23 cellular contexts compared by ENCODE assay signal in the genomic region with DNA sequence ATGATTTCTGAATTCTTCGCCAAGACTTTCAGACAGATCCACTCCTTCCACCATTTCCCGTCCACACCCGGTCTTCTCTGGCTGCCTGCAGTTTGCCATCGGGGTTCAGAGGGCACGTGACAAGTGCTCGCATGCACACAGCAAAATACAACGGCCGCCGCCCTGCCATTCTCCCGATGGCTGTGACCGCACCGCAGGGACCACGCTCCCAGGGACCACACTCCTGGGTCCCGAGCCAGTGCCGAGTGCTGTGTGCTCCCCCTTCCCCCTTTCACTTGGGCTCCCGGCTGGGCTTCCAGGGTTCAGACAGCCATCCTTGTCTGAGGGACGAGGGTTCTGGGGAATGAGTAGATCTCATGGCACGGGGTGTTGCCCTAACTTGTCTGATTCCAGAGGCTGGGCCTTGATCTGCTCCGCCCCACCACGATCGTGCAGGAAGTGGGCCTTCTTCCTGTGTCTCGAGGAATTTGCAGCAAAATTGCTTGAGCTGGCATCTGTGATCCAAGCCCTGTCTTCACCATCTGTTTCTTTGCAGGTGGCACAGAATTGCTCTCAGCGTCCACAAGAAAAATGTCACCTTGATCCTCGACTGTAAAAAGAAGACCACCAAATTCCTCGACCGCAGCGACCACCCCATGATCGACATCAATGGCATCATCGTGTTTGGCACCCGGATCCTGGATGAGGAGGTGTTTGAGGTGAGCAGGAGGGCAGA. TPM values are rescaled to one million over a fixed set of nuclear protein-coding genes. Genes with fewer than 3 reads are reported as not detected.
"Had no signal": no experiment of that assay in that cellular context is flagged by ENCODE, and none has a peak within 500 bp of the region (broad histone marks: within the 10 kb centered on the region; RNA-seq: fewer than 3 reads in every experiment).

No MANE protein-coding gene starts in this region.

- H3K4me3 ChIP-seq: prostate gland, right atrium auricular region, suprapubic skin, transverse colon, uterus had no signal

- H3K27me3 Mint-ChIP-seq: activated CD4-positive, alpha-beta T cell treated with anti-CD3 and anti-CD28 coated beads, Interleukin-2, amount 10 ng/mL, durations not matched to agents 7 days and 5 days; activated naive CD8-positive, alpha-beta T cell treated with anti-CD3 and anti-CD28 coated beads, Interleukin-2, amount 10 ng/mL, durations not matched to agents 7 days and 5 days; brain had no signal

- H3K4me1 Mint-ChIP-seq: activated CD4-positive, alpha-beta T cell treated with anti-CD3 and anti-CD28 coated beads, Interleukin-2, amount 10 ng/mL, durations not matched to agents 7 days and 5 days; activated naive CD8-positive, alpha-beta T cell treated with anti-CD3 and anti-CD28 coated beads, Interleukin-2, amount 10 ng/mL, durations not matched to agents 7 days and 5 days; stimulated activated naive CD8-positive, alpha-beta T cell treated with anti-CD3 and anti-CD28 coated beads, Interleukin-15, amount 100 ng/mL, for 72 hours had no signal

- H3K9me3 Mint-ChIP-seq: activated CD4-positive, alpha-beta T cell treated with anti-CD3 and anti-CD28 coated beads, Interleukin-2, amount 10 ng/mL, durations not matched to agents 7 days and 5 days; activated naive CD8-positive, alpha-beta T cell treated with anti-CD3 and anti-CD28 coated beads, Interleukin-2, amount 10 ng/mL, durations not matched to agents 7 days and 5 days; activated T-cell treated with anti-CD3 and anti-CD28 coated beads, Interleukin-2, amount 50 U/mL, for 24 hours; activated T-helper 2 cell treated with anti-CD3 and anti-CD28 coated beads, Interferon-gamma antibody, Interleukin-2, Interleukin-4, amounts not matched to agents 10 μg/mL and 5 μg/mL and 100 μg/mL, durations not matched to agents 14 hours and 24 hours and 36 hours; brain; nephron progenitor cell; stimulated activated naive CD8-positive, alpha-beta T cell treated with anti-CD3 and anti-CD28 coated beads, Interleukin-15, amount 100 ng/mL, for 72 hours had no signal

- H3K27me3 ChIP-seq: right atrium auricular region, transverse colon, uterus had no signal

- H3K4me3 Mint-ChIP-seq: activated CD4-positive, alpha-beta T cell treated with anti-CD3 and anti-CD28 coated beads, Interleukin-2, amount 10 ng/mL, durations not matched to agents 7 days and 5 days; activated CD8-positive, alpha-beta T cell treated with anti-CD3 and anti-CD28 coated beads, Interleukin-2, amount 10 ng/mL, durations not matched to agents 7 days and 5 days; activated naive CD8-positive, alpha-beta T cell treated with anti-CD3 and anti-CD28 coated beads, Interleukin-2, amount 10 ng/mL, durations not matched to agents 7 days and 5 days; activated T-cell treated with anti-CD3 and anti-CD28 coated beads, Interleukin-2, amount 50 U/mL, for 24 hours; brain; nephron progenitor cell; stimulated activated naive CD8-positive, alpha-beta T cell treated with anti-CD3 and anti-CD28 coated beads, Interleukin-15, amount 100 ng/mL, for 72 hours had no signal

- DNase-seq: activated CD4-positive, alpha-beta T cell treated with anti-CD3 and anti-CD28 coated beads, Interleukin-2, amount 10 ng/mL, durations not matched to agents 7 days and 5 days; activated CD8-positive, alpha-beta T cell treated with anti-CD3 and anti-CD28 coated beads, Interleukin-2, amount 10 ng/mL, durations not matched to agents 7 days and 5 days; activated naive CD4-positive, alpha-beta T cell treated with Interleukin-2 at 50 U/mL for 16 hours; activated naive CD8-positive, alpha-beta T cell treated with anti-CD3 and anti-CD28 coated beads, Interleukin-2, amount 10 ng/mL, durations not matched to agents 7 days and 5 days; activated T-cell treated with anti-CD3 and anti-CD28 coated beads, Interleukin-2, amount 50 U/mL, for 24 hours; central memory CD4-positive, alpha-beta T cell; cortex of kidney; head of caudate nucleus; nephron progenitor cell; stimulated activated CD4-positive, alpha-beta T cell treated with anti-CD3 and anti-CD28 coated beads, Interleukin-2, amount 100 ng/mL, for 48 hours; stimulated activated naive CD8-positive, alpha-beta T cell treated with anti-CD3 and anti-CD28 coated beads, Interleukin-15, amount 100 ng/mL, for 72 hours; T-helper 9 cell; transverse colon; uterus had no signal

- H3K9me3 ChIP-seq: prostate gland, right atrium auricular region, suprapubic skin, transverse colon, uterus had no signal

- H3K36me3 Mint-ChIP-seq: activated naive CD8-positive, alpha-beta T cell treated with anti-CD3 and anti-CD28 coated beads, Interleukin-2, amount 10 ng/mL, durations not matched to agents 7 days and 5 days; brain had no signal

- H3K36me3 ChIP-seq: prostate gland, suprapubic skin, transverse colon, uterus had no signal

- FAIRE-seq: endometrium, frontal cortex, keratinocyte had no signal

- H3K27ac ChIP-seq: prostate gland, right atrium auricular region, suprapubic skin, transverse colon, uterus had no signal

- ATAC-seq: activated CD8-positive, alpha-beta T cell treated with anti-CD3 and anti-CD28 coated beads, Interleukin-2, amount 10 ng/mL, durations not matched to agents 7 days and 5 days; left lobe of liver; stimulated activated naive CD8-positive, alpha-beta T cell treated with anti-CD3 and anti-CD28 coated beads, Interleukin-15, amount 100 ng/mL, for 72 hours had no signal

- H3K27ac Mint-ChIP-seq: activated CD4-positive, alpha-beta T cell treated with anti-CD3 and anti-CD28 coated beads, Interleukin-2, amount 10 ng/mL, durations not matched to agents 7 days and 5 days; activated CD8-positive, alpha-beta T cell treated with anti-CD3 and anti-CD28 coated beads, Interleukin-2, amount 10 ng/mL, durations not matched to agents 7 days and 5 days; activated naive CD8-positive, alpha-beta T cell treated with anti-CD3 and anti-CD28 coated beads, Interleukin-2, amount 10 ng/mL, durations not matched to agents 7 days and 5 days; activated T-cell treated with anti-CD3 and anti-CD28 coated beads, Interleukin-2, amount 50 U/mL, for 24 hours; activated T-helper 2 cell treated with anti-CD3 and anti-CD28 coated beads, Interferon-gamma antibody, Interleukin-2, Interleukin-4, amounts not matched to agents 10 μg/mL and 5 μg/mL and 100 μg/mL, durations not matched to agents 14 hours and 24 hours and 36 hours; nephron progenitor cell had no signal

RNA-seq across cellular contexts. Expression of a gene that starts 59.2 kb away (rescaled TPM):
- total RNA-seq: activated T-helper 2 cell treated with anti-CD3 and anti-CD28 coated beads, Interferon-gamma antibody, Interleukin-2, Interleukin-4, amounts not matched to agents 10 μg/mL and 5 μg/mL and 100 μg/mL, durations not matched to agents 14 hours and 24 hours and 36 hours had no signal
